Comparison of ENCODE assay signal across 9 cellular contexts in genomic region chr10:70174058-70174741, GRCh38. TPM values are rescaled to one million over a fixed set of nuclear protein-coding genes. Genes with fewer than 3 reads are reported as not detected.
DNase-seq lines count a peak whose midpoint lies in the region; ATAC-seq, FAIRE-seq and TF ChIP-seq lines count a peak whose summit lies in the region.
"Had no signal": no experiment of that assay in that cellular context is flagged by ENCODE, and none has a peak within 500 bp of the region (broad histone marks: within the 10 kb centered on the region; RNA-seq: fewer than 3 reads in every experiment).

No MANE protein-coding gene starts in this region.

- POLR2A ChIA-PET in Caco-2 (lab: Charles Lee): interaction anchor here (0.9 kb wide), 1 partner anchor 28 kb away, joined by 3 read pairs; the partner anchor contains the start of gene TYSND1

- peak overlapping the region in 3 of 59 donors; percentile 14 to 21 (median 21) for H3K4me3 ChIP-seq in dorsolateral prefrontal cortex
- H3K4me3 ChIP-seq in skin epidermis: no peak overlapping the region
- no peak overlapping the region for H3K4me3 ChIP-seq in coronary artery
- no peak overlapping the region for H3K4me3 ChIP-seq in Caco-2 (ENCODE audit: low read depth, low read length)

- BruUV-seq in Caco-2 (replicated peaks; lab: Mats Ljungman, UMichigan): no TSS peak

- peaks cover 3% of the 10 kb centered on the region for H3K9me3 ChIP-seq in Caco-2

- H3K4me1 ChIP-seq in Caco-2: peaks cover 5% of the 10 kb centered on the region

- H3K27ac Mint-ChIP-seq in Caco-2 (ENCODE audit: unreplicated experiment): no peak overlapping the region

- FAIRE-seq in H54 (lab: Jason Lieb, UNC): peak; percentile 38

- TF ChIP-seq POLR2A in H54 (IDR thresholded peaks at IDR 0.05; ENCODE audit: low read depth, low read length): no peak

- no peaks in the 10 kb centered on the region for H3K36me3 ChIP-seq in Caco-2 (ENCODE audit: control insufficient read depth, insufficient read depth, low read length)

- H3K36me3 Mint-ChIP-seq in Caco-2 (ENCODE audit: insufficient read depth, unreplicated experiment): peaks cover 22% of the 10 kb centered on the region

- no peaks in the 10 kb centered on the region for H3K27me3 ChIP-seq in dorsolateral prefrontal cortex
- H3K27me3 ChIP-seq in Caco-2 (replicated peaks; ENCODE audit: control insufficient read depth, insufficient read depth, low read length): no peaks in the 10 kb centered on the region

- peaks cover under 1% of the 10 kb centered on the region for H3K9me3 Mint-ChIP-seq in Caco-2 (ENCODE audit: unreplicated experiment)

- CTCF ChIA-PET in Caco-2 (lab: Charles Lee): no interaction called here

- TF ChIP-seq CTCF in dorsolateral prefrontal cortex (IDR thresholded peaks at IDR 0.05 in 54 of 56, conservative IDR thresholded peaks at IDR 0.05 in 2 of 56; ENCODE audit: low read depth in 1 of 56, partially characterized antibody in 56 of 56) (no peak), coronary artery (IDR thresholded peaks at IDR 0.05) (no peak), Caco-2 (IDR thresholded peaks at IDR 0.05; ENCODE audit: insufficient read depth in 1 of 2, low read depth in 1 of 2, low read length in 1 of 2, severe bottlenecking in 1 of 2, unreplicated experiment in 1 of 2) (no peak)

- H3K4me1 Mint-ChIP-seq in Caco-2 (ENCODE audit: low read depth, unreplicated experiment): peaks cover 3% of the 10 kb centered on the region

- no peaks in the 10 kb centered on the region for H3K27me3 Mint-ChIP-seq in Caco-2 (ENCODE audit: insufficient read depth, unreplicated experiment)

- H3K27ac ChIP-seq in dorsolateral prefrontal cortex: peak overlapping the region in 40 of 59 donors; percentile 2 to 78 (median 40)
- peak overlapping the region in 11 of 21 experiments; percentile 16 to 71 (median 39) for H3K27ac ChIP-seq in skin epidermis
- peak overlapping the region in 1 of 2 donors; percentile 7 for H3K27ac ChIP-seq in coronary artery

- no peak overlapping the region for H3K4me3 Mint-ChIP-seq in Caco-2 (ENCODE audit: unreplicated experiment)

- intact Hi-C loops in dorsolateral prefrontal cortex (cut with DNase I): loop anchor here in 1 of 2 donors (5.0 kb wide), 1 partner anchor 208 kb away; the partner anchor contains the start of gene LRRC20
- intact Hi-C loops in Caco-2 (cut with micrococcal nuclease; ENCODE audit: unreplicated experiment): no loop called here

- peak; percentile 30 for DNase-seq in H54 (ENCODE audit: insufficient read length, low spot score)
- peak; percentile 68 for DNase-seq in SKM-1 (lab: John Stamatoyannopoulos, UW; ENCODE audit: unreplicated experiment)
- DNase-seq in dorsolateral prefrontal cortex: peak in 1 of 10 donors; percentile 35
- DNase-seq in coronary artery (ENCODE audit: low spot score): no peak
- DNase-seq in Caco-2: no peak
- no peak for DNase-seq in NCI-H2081 (lab: John Stamatoyannopoulos, UW)
- DNase-seq: NCI-H524 had no signal

- no peak for ATAC-seq in HG03159 (IDR thresholded peaks at IDR 0.05; ENCODE audit: unreplicated experiment)

RNA-seq across cellular contexts. Expression of gene SAR1A, which starts 3.9 kb away (rescaled TPM):
- total RNA-seq in dorsolateral prefrontal cortex: 100 to 1,000 TPM in 50 of 120 experiments, 10 to 100 TPM in 70; 68.3 to 142 (median 97.1) TPM
- total RNA-seq in Caco-2 (2022): 268 and 288 TPM in 2 replicates

RNA-seq across cellular contexts. Expression of gene TYSND1, which starts 27.7 kb away (rescaled TPM):
- total RNA-seq in dorsolateral prefrontal cortex (10 to 100 TPM in 117 of 120 experiments, 1 to 10 TPM in 3; 8.9 to 21.6 (median 15.1) TPM), Caco-2 (2022) (29.4 and 29.8 TPM in 2 replicates)

RNA-seq across cellular contexts. Expression of gene AIFM2, which starts 41.6 kb away (rescaled TPM):
- total RNA-seq in dorsolateral prefrontal cortex (10 to 100 TPM in 50 of 120 experiments, 1 to 10 TPM in 70; 4.5 to 17.0 (median 9.4) TPM), Caco-2 (2022) (29.2 and 31.1 TPM in 2 replicates)

RNA-seq across cellular contexts. Expression of gene PPA1, which starts 59.0 kb away (rescaled TPM):
- 100 to 1,000 TPM in 114 of 120 experiments, 10 to 100 TPM in 6; 63.3 to 219 (median 163) TPM for total RNA-seq in dorsolateral prefrontal cortex
- 350 and 353 TPM in 2 replicates for total RNA-seq in Caco-2 (2022)

Comparison
In these comparisons a context has a peak if more than half of its experiments do, and no peak if none do; other contexts are left out.
1. DNase-seq: peak in H54 (single experiment) and SKM-1 (single experiment); none in coronary artery (single experiment), Caco-2 (0 of 2) and NCI-H2081 (0 of 2).